In the genomic region with DNA sequence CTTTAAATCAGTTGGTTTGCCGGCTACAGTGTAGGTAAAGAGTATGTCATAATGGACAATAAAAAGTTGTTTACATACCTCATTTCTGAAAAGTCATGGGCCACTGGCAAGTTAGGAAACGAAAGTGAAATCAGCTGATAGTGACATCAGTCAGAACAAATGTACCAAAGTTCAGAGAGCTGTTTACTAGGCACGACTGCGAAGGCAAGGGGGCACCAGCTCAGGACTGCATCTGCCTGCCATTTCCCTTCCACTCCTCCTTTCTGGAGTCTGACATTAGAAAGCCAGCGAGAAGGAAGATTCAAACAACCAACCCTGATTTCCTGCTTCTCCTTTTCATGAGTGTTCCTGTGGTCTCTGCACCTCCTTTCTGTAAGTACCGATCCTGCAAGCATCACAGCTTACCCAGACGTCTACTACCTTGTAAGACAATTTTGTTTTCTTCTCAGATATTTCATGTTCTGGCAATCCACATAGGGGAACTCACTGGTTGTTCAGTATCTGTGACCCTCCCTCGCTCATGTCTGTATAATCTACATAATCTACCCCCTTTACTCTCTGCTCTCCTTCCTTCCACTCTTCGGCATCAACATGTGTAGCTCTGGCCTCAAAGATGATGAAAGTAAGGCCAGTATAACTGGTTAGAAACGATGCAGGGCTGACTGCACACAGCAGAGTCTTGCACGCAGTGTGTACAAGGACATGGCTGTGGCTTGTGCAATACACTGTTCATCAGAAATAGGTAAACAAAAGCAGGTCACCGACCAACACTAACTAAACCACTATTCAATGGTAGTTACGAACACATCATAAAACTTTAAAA, we compare ENCODE assay signal across 1 cellular context.
TF ChIP-seq lines count a peak whose summit lies in the region.

A gene (plus strand): TSS at position 174 of the 823 bp plus-strand sequence. CDS start 16,370 bp downstream, outside the sequence.

TF ChIP-seq in HepG2, 621 proteins besides CTCF, POLR2A, EP300 and RAD21 (continued from another document and continues in another):
- TF ChIP-seq, protein P1, sequence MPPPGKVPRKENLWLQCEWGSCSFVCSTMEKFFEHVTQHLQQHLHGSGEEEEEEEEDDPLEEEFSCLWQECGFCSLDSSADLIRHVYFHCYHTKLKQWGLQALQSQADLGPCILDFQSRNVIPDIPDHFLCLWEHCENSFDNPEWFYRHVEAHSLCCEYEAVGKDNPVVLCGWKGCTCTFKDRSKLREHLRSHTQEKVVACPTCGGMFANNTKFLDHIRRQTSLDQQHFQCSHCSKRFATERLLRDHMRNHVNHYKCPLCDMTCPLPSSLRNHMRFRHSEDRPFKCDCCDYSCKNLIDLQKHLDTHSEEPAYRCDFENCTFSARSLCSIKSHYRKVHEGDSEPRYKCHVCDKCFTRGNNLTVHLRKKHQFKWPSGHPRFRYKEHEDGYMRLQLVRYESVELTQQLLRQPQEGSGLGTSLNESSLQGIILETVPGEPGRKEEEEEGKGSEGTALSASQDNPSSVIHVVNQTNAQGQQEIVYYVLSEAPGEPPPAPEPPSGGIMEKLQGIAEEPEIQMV (CRISPR knock-in tag; IDR thresholded peaks at IDR 0.05; ENCODE audit: low read depth): 0 out of 2 replicates have a peak, but pooled peaks have one; percentile 46
- TF ChIP-seq THAP11 (CRISPR knock-in tag; IDR thresholded peaks at IDR 0.05): peak; percentile 65; the same call in 1 of the 2 replicates
- peak; percentile 54; the same call in 1 of the 2 replicates for TF ChIP-seq MIXL1 (CRISPR knock-in tag; IDR thresholded peaks at IDR 0.05)
- no peak for TF ChIP-seq ARNT (IDR thresholded peaks at IDR 0.05)
- TF ChIP-seq, protein P2, sequence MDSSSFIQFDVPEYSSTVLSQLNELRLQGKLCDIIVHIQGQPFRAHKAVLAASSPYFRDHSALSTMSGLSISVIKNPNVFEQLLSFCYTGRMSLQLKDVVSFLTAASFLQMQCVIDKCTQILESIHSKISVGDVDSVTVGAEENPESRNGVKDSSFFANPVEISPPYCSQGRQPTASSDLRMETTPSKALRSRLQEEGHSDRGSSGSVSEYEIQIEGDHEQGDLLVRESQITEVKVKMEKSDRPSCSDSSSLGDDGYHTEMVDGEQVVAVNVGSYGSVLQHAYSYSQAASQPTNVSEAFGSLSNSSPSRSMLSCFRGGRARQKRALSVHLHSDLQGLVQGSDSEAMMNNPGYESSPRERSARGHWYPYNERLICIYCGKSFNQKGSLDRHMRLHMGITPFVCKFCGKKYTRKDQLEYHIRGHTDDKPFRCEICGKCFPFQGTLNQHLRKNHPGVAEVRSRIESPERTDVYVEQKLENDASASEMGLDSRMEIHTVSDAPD (CRISPR knock-in tag; IDR thresholded peaks at IDR 0.05): peak; percentile 40; the same call in 1 of the 2 replicates
- peak; percentile 52; the same call in 1 of the 2 replicates for TF ChIP-seq ATF1 (CRISPR knock-in tag; IDR thresholded peaks at IDR 0.05)
- TF ChIP-seq FOXK2 (IDR thresholded peaks at IDR 0.05): peak; percentile 98
- TF ChIP-seq, protein P3, sequence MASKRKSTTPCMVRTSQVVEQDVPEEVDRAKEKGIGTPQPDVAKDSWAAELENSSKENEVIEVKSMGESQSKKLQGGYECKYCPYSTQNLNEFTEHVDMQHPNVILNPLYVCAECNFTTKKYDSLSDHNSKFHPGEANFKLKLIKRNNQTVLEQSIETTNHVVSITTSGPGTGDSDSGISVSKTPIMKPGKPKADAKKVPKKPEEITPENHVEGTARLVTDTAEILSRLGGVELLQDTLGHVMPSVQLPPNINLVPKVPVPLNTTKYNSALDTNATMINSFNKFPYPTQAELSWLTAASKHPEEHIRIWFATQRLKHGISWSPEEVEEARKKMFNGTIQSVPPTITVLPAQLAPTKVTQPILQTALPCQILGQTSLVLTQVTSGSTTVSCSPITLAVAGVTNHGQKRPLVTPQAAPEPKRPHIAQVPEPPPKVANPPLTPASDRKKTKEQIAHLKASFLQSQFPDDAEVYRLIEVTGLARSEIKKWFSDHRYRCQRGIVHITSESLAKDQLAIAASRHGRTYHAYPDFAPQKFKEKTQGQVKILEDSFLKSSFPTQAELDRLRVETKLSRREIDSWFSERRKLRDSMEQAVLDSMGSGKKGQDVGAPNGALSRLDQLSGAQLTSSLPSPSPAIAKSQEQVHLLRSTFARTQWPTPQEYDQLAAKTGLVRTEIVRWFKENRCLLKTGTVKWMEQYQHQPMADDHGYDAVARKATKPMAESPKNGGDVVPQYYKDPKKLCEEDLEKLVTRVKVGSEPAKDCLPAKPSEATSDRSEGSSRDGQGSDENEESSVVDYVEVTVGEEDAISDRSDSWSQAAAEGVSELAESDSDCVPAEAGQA (IDR thresholded peaks at IDR 0.05; ENCODE audit: low read depth): no peak
- TF ChIP-seq, protein P3 (CRISPR knock-in tag; IDR thresholded peaks at IDR 0.05; ENCODE audit: borderline replicate concordance): no peak
- TF ChIP-seq, protein P4, sequence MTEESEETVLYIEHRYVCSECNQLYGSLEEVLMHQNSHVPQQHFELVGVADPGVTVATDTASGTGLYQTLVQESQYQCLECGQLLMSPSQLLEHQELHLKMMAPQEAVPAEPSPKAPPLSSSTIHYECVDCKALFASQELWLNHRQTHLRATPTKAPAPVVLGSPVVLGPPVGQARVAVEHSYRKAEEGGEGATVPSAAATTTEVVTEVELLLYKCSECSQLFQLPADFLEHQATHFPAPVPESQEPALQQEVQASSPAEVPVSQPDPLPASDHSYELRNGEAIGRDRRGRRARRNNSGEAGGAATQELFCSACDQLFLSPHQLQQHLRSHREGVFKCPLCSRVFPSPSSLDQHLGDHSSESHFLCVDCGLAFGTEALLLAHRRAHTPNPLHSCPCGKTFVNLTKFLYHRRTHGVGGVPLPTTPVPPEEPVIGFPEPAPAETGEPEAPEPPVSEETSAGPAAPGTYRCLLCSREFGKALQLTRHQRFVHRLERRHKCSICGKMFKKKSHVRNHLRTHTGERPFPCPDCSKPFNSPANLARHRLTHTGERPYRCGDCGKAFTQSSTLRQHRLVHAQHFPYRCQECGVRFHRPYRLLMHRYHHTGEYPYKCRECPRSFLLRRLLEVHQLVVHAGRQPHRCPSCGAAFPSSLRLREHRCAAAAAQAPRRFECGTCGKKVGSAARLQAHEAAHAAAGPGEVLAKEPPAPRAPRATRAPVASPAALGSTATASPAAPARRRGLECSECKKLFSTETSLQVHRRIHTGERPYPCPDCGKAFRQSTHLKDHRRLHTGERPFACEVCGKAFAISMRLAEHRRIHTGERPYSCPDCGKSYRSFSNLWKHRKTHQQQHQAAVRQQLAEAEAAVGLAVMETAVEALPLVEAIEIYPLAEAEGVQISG (CRISPR knock-in tag; IDR thresholded peaks at IDR 0.05): peak; percentile 36
- TF ChIP-seq DNMT1 (CRISPR knock-in tag; IDR thresholded peaks at IDR 0.05): no peak
- TF ChIP-seq, protein P5, sequence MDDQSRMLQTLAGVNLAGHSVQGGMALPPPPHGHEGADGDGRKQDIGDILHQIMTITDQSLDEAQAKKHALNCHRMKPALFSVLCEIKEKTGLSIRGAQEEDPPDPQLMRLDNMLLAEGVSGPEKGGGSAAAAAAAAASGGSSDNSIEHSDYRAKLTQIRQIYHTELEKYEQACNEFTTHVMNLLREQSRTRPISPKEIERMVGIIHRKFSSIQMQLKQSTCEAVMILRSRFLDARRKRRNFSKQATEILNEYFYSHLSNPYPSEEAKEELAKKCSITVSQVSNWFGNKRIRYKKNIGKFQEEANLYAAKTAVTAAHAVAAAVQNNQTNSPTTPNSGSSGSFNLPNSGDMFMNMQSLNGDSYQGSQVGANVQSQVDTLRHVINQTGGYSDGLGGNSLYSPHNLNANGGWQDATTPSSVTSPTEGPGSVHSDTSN (CRISPR knock-in tag; IDR thresholded peaks at IDR 0.05; ENCODE audit: borderline replicate concordance): no peak
- no peak for TF ChIP-seq IKZF4 (CRISPR knock-in tag; IDR thresholded peaks at IDR 0.05; ENCODE audit: borderline replicate concordance, low read depth, not compliant biosample characterization)
- TF ChIP-seq, protein P6, sequence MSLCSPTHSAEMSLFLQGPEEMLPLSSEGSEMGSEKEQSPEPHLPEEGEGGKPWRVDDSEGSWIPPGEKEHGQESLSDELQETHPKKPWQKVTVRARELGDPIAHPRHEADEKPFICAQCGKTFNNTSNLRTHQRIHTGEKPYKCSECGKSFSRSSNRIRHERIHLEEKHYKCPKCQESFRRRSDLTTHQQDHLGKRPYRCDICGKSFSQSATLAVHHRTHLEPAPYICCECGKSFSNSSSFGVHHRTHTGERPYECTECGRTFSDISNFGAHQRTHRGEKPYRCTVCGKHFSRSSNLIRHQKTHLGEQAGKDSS (CRISPR knock-in tag; IDR thresholded peaks at IDR 0.05; ENCODE audit: borderline replicate concordance, low read depth): peak; percentile 88; the same call in 1 of the 2 replicates
- no peak for TF ChIP-seq SMAD9 (CRISPR knock-in tag; IDR thresholded peaks at IDR 0.05)
- no peak for TF ChIP-seq KDM5A (IDR thresholded peaks at IDR 0.05; ENCODE audit: borderline replicate concordance, low read length)
- TF ChIP-seq, protein P7, sequence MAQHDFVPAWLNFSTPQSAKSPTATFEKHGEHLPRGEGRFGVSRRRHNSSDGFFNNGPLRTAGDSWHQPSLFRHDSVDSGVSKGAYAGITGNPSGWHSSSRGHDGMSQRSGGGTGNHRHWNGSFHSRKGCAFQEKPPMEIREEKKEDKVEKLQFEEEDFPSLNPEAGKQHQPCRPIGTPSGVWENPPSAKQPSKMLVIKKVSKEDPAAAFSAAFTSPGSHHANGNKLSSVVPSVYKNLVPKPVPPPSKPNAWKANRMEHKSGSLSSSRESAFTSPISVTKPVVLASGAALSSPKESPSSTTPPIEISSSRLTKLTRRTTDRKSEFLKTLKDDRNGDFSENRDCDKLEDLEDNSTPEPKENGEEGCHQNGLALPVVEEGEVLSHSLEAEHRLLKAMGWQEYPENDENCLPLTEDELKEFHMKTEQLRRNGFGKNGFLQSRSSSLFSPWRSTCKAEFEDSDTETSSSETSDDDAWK (CRISPR knock-in tag; IDR thresholded peaks at IDR 0.05): no peak
- TF ChIP-seq PHF5A (CRISPR knock-in tag; IDR thresholded peaks at IDR 0.05; ENCODE audit: low read depth, unreplicated experiment): peak; percentile 31
- TF ChIP-seq ZBTB42 (CRISPR knock-in tag; IDR thresholded peaks at IDR 0.05): no peak
- no peak for TF ChIP-seq ZNF572 (CRISPR knock-in tag; IDR thresholded peaks at IDR 0.05)
- TF ChIP-seq, protein P8, sequence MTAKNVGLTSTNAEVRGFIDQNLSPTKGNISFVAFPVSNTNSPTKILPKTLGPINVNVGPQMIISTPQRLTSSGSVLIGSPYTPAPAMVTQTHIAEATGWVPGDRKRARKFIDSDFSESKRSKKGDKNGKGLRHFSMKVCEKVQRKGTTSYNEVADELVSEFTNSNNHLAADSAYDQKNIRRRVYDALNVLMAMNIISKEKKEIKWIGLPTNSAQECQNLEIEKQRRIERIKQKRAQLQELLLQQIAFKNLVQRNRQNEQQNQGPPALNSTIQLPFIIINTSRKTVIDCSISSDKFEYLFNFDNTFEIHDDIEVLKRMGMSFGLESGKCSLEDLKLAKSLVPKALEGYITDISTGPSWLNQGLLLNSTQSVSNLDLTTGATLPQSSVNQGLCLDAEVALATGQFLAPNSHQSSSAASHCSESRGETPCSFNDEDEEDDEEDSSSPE (CRISPR knock-in tag; IDR thresholded peaks at IDR 0.05): 0 out of 2 replicates have a peak, but pooled peaks have one; percentile 31
- TF ChIP-seq SMYD3 (CRISPR knock-in tag; IDR thresholded peaks at IDR 0.05): peak; percentile 66; the same call in 1 of the 2 replicates
- TF ChIP-seq, protein P9, sequence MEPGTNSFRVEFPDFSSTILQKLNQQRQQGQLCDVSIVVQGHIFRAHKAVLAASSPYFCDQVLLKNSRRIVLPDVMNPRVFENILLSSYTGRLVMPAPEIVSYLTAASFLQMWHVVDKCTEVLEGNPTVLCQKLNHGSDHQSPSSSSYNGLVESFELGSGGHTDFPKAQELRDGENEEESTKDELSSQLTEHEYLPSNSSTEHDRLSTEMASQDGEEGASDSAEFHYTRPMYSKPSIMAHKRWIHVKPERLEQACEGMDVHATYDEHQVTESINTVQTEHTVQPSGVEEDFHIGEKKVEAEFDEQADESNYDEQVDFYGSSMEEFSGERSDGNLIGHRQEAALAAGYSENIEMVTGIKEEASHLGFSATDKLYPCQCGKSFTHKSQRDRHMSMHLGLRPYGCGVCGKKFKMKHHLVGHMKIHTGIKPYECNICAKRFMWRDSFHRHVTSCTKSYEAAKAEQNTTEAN (CRISPR knock-in tag; conservative IDR thresholded peaks at IDR 0.05): peak; percentile 61
- TF ChIP-seq ELF1 (CRISPR knock-in tag; IDR thresholded peaks at IDR 0.05): no peak; the same call in 1 of the 2 replicates
- TF ChIP-seq SP4 (CRISPR knock-in tag; IDR thresholded peaks at IDR 0.05): peak; percentile 62
- no peak for TF ChIP-seq AHR (CRISPR knock-in tag; IDR thresholded peaks at IDR 0.05)
- TF ChIP-seq ZNF879 (CRISPR knock-in tag; IDR thresholded peaks at IDR 0.05): no peak
- TF ChIP-seq ZNF354B (CRISPR knock-in tag; IDR thresholded peaks at IDR 0.05): no peak
- peak; percentile 73; the same call in 1 of the 2 replicates for TF ChIP-seq ZNF788 (CRISPR knock-in tag; IDR thresholded peaks at IDR 0.05; ENCODE audit: borderline replicate concordance)
- TF ChIP-seq, protein P10, sequence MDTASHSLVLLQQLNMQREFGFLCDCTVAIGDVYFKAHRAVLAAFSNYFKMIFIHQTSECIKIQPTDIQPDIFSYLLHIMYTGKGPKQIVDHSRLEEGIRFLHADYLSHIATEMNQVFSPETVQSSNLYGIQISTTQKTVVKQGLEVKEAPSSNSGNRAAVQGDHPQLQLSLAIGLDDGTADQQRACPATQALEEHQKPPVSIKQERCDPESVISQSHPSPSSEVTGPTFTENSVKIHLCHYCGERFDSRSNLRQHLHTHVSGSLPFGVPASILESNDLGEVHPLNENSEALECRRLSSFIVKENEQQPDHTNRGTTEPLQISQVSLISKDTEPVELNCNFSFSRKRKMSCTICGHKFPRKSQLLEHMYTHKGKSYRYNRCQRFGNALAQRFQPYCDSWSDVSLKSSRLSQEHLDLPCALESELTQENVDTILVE (CRISPR knock-in tag; IDR thresholded peaks at IDR 0.05): peak; percentile 32
- TF ChIP-seq ZNF790 (CRISPR knock-in tag; IDR thresholded peaks at IDR 0.05; ENCODE audit: borderline replicate concordance): no peak
- peak; percentile 53; the same call in 1 of the 2 replicates for TF ChIP-seq MIER3 (CRISPR knock-in tag; IDR thresholded peaks at IDR 0.05; ENCODE audit: borderline replicate concordance)
